22 cellular contexts compared by ENCODE assay signal in the genomic region with DNA sequence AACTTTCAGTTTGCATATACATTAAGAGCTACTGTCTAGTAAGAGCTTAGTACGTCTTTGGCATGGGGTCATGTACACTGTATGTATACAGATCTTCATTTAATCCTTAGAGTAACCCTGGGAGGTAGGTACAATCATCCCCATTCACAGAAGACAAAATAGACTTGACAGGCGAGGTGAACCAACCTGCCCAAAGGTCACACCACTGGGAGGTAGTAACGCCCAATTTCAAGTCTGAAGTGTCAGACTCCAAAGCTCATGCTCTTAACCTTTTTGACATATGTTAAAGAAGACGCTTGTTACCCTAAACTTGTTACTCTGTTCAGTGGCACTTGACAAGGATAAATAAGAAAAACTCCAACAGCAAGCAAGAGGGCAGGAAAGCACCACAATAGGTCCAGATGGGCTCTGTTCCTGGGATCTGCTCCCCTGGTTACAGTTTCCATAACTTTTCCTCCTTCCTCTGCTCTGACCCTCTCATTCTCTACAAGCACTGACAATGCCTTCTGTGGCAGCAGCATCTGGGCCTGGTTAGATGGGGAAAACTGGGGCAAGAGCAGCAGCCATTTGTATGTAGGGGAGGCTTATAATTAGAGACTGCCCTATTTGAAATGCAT.
"Had no signal": no experiment of that assay in that cellular context is flagged by ENCODE, and none has a peak within 500 bp of the region (broad histone marks: within the 10 kb centered on the region; RNA-seq: fewer than 3 reads in every experiment).

No MANE protein-coding gene starts in this region.

- DNase-seq: activated CD4-positive, alpha-beta T cell treated with anti-CD3 and anti-CD28 coated beads, Interleukin-2, amount 10 ng/mL, durations not matched to agents 7 days and 5 days; activated CD4-positive, CD25-positive, alpha-beta regulatory T cell treated with anti-CD3 and anti-CD28 coated beads, Interleukin-2, amount 50 U/mL, for 72 hours; activated naive CD4-positive, alpha-beta T cell; activated T-cell treated with anti-CD3 and anti-CD28 coated beads, Interleukin-2, amount 50 U/mL, for 1 hour; amygdala; body of pancreas; heart left ventricle; natural killer cell; stimulated activated CD4-positive, alpha-beta T cell treated with anti-CD3 and anti-CD28 coated beads, Interleukin-4, amount 100 ng/mL, for 24 hours; T-helper 1 cell; WERI-Rb-1 had no signal

- H3K4me1 Mint-ChIP-seq: activated T-helper 17 cell treated with anti-CD3 and anti-CD28 coated beads, Interleukin-2, amount 50 U/mL, for 72 hours; natural killer cell had no signal

- H3K27ac ChIP-seq: body of pancreas, cardiac muscle cell, epithelial cell of prostate, heart left ventricle, suprapubic skin, WERI-Rb-1 had no signal

- H3K27me3 ChIP-seq: body of pancreas, cardiac muscle cell, heart left ventricle, suprapubic skin, tibial nerve had no signal

- H3K27me3 Mint-ChIP-seq: activated CD4-positive, alpha-beta T cell treated with anti-CD3 and anti-CD28 coated beads, Interleukin-2, amount 10 ng/mL, durations not matched to agents 7 days and 5 days; activated naive CD8-positive, alpha-beta T cell; activated T-helper 17 cell treated with anti-CD3 and anti-CD28 coated beads, Interleukin-2, amount 50 U/mL, for 72 hours; stimulated activated naive CD8-positive, alpha-beta T cell treated with anti-CD3 and anti-CD28 coated beads, Interleukin-15, Interleukin-2, amounts not matched to agents 100 ng/mL and 50 ng/mL, for 24 hours had no signal

- H3K9me3 ChIP-seq: body of pancreas, heart left ventricle, suprapubic skin, tibial nerve had no signal

- H3K4me3 ChIP-seq: body of pancreas, cardiac muscle cell, heart left ventricle, lung, suprapubic skin, tibial nerve had no signal

- H3K9me3 Mint-ChIP-seq: activated CD4-positive, alpha-beta T cell treated with anti-CD3 and anti-CD28 coated beads, Interleukin-2, amount 10 ng/mL, durations not matched to agents 7 days and 5 days; activated T-helper 17 cell treated with anti-CD3 and anti-CD28 coated beads, Interleukin-2, amount 50 U/mL, for 72 hours; natural killer cell; stimulated activated naive CD8-positive, alpha-beta T cell treated with anti-CD3 and anti-CD28 coated beads, Interleukin-15, Interleukin-2, amounts not matched to agents 100 ng/mL and 50 ng/mL, for 24 hours had no signal

- H3K27ac Mint-ChIP-seq: activated CD4-positive, alpha-beta T cell treated with anti-CD3 and anti-CD28 coated beads, Interleukin-2, amount 10 ng/mL, durations not matched to agents 7 days and 5 days; activated naive CD8-positive, alpha-beta T cell; activated T-helper 17 cell treated with anti-CD3 and anti-CD28 coated beads, Interleukin-2, amount 50 U/mL, for 72 hours; natural killer cell; stimulated activated naive CD8-positive, alpha-beta T cell treated with anti-CD3 and anti-CD28 coated beads, Interleukin-15, Interleukin-2, amounts not matched to agents 100 ng/mL and 50 ng/mL, for 24 hours had no signal

- FAIRE-seq: islet of Langerhans, TTC549, urothelium cell line had no signal

- ATAC-seq: activated T-helper 17 cell treated with anti-CD3 and anti-CD28 coated beads, Interleukin-2, amount 50 U/mL, for 72 hours; body of pancreas; heart left ventricle; natural killer cell had no signal

- H3K36me3 ChIP-seq: cardiac muscle cell, heart left ventricle, suprapubic skin, tibial nerve, WERI-Rb-1 had no signal

- H3K4me3 Mint-ChIP-seq: activated CD4-positive, alpha-beta T cell treated with anti-CD3 and anti-CD28 coated beads, Interleukin-2, amount 10 ng/mL, durations not matched to agents 7 days and 5 days; activated naive CD8-positive, alpha-beta T cell; activated T-helper 17 cell treated with anti-CD3 and anti-CD28 coated beads, Interleukin-2, amount 50 U/mL, for 72 hours; natural killer cell; stimulated activated naive CD8-positive, alpha-beta T cell treated with anti-CD3 and anti-CD28 coated beads, Interleukin-15, Interleukin-2, amounts not matched to agents 100 ng/mL and 50 ng/mL, for 24 hours had no signal
